In genomic region chr17:36881323-36881722, GRCh38 we compare ENCODE assay signal across 8 cellular contexts. TPM values are rescaled to one million over a fixed set of nuclear protein-coding genes. Genes with fewer than 3 reads are reported as not detected.
"Had no signal": no experiment of that assay in that cellular context is flagged by ENCODE, and none has a peak within 500 bp of the region (broad histone marks: within the 10 kb centered on the region; RNA-seq: fewer than 3 reads in every experiment).

No MANE protein-coding gene starts in this region.

- FAIRE-seq: G401.6, GM12878, GM12891, GM12892, GM18507, GM19239 had no signal

- DNase-seq: GDM1, GF-D8 had no signal

- ATAC-seq: GM12878 had no signal

- H3K4me3 ChIP-seq: GM12878 had no signal

RNA-seq across cellular contexts. Expression of gene LHX1, which starts 56.0 kb away (rescaled TPM):
- total RNA-seq: GM12878 had no signal
- polyA plus RNA-seq: GM12878 had no signal
